In genomic region chr5:178627259-178627598, GRCh38 we compare ENCODE assay signal across 8 cellular contexts. TPM values are rescaled to one million over a fixed set of nuclear protein-coding genes. Genes with fewer than 3 reads are reported as not detected.
DNase-seq lines count a peak whose midpoint lies in the region; ATAC-seq and TF ChIP-seq lines count a peak whose summit lies in the region.

No MANE protein-coding gene starts in this region.

- no peak for DNase-seq in CD8-positive, alpha-beta T cell
- no peak for DNase-seq in neural crest cell (ENCODE audit: low read depth, low spot score)
- DNase-seq in DMS 273 treated with DMSO at 0.1 percent for 48 hours (lab: John Stamatoyannopoulos, UW), result no peak
- DNase-seq in NCI-H69 (lab: John Stamatoyannopoulos, UW), result no peak
- DNase-seq in COLO668 (lab: John Stamatoyannopoulos, UW; ENCODE audit: unreplicated experiment), result no peak

- H3K4me3 Mint-ChIP-seq in CD8-positive, alpha-beta T cell, result peak overlapping the region; percentile 71
- peak overlapping the region; percentile 95 for H3K4me3 Mint-ChIP-seq in dendritic cell treated with granulocyte-macrophage colony-stimulating factor and Interleukin-4, amounts not matched to agents 40 ng/mL and 50 ng/mL, for 4 days
- peak overlapping the region; percentile 88 for H3K4me3 Mint-ChIP-seq in neural crest cell

- no peaks in the 10 kb centered on the region for H3K9me3 Mint-ChIP-seq in CD8-positive, alpha-beta T cell
- peaks cover 6% of the 10 kb centered on the region for H3K9me3 Mint-ChIP-seq in dendritic cell treated with granulocyte-macrophage colony-stimulating factor and Interleukin-4, amounts not matched to agents 40 ng/mL and 50 ng/mL, for 4 days
- H3K9me3 Mint-ChIP-seq in neural crest cell, result peaks cover 2% of the 10 kb centered on the region

- peaks cover 29% of the 10 kb centered on the region for H3K4me1 ChIP-seq in CD8-positive, alpha-beta T cell (ENCODE audit: insufficient read depth, low read length)

- no peak for ATAC-seq in CD8-positive, alpha-beta T cell
- ATAC-seq in HG03108 (IDR thresholded peaks at IDR 0.05; ENCODE audit: unreplicated experiment), result no peak

- POLR2A ChIA-PET in CD8-positive, alpha-beta T cell (lab: Charles Lee), result interaction anchor here (0.6 to 2.7 kb wide), 7 partner anchors 10 to 1453 kb away, joined by 3 to 10 read pairs (median 4); partner anchors contain the start of genes HNRNPH1 and ZNF354A

- H3K27me3 Mint-ChIP-seq in CD8-positive, alpha-beta T cell (ENCODE audit: low read depth), result no peaks in the 10 kb centered on the region
- peaks cover 8% of the 10 kb centered on the region for H3K27me3 Mint-ChIP-seq in dendritic cell treated with granulocyte-macrophage colony-stimulating factor and Interleukin-4, amounts not matched to agents 40 ng/mL and 50 ng/mL, for 4 days
- peaks cover 3% of the 10 kb centered on the region for H3K27me3 Mint-ChIP-seq in neural crest cell (ENCODE audit: low read depth)

- peaks cover 8% of the 10 kb centered on the region for H3K36me3 ChIP-seq in CD8-positive, alpha-beta T cell (ENCODE audit: insufficient read depth, low read length)
- H3K36me3 ChIP-seq in KOPT-K1 (ENCODE audit: insufficient read depth, low read length), result peaks cover 11% of the 10 kb centered on the region

- peak overlapping the region; percentile 45 for H3K27ac ChIP-seq in CD8-positive, alpha-beta T cell (ENCODE audit: low read depth, low read length)
- H3K27ac ChIP-seq in KOPT-K1 (ENCODE audit: low read depth, low read length, poor library complexity, severe bottlenecking), result peak overlapping the region; percentile 96

- intact Hi-C loops in CD8-positive, alpha-beta T cell (cut with DNase I, micrococcal nuclease), result loop anchor here (1.0 to 10.0 kb wide), 13 partner anchors 102 to 1868 kb away; partner anchors contain the start of genes CNOT6 (in 2 of the 2), PHYKPL (in 2 of the 2), ZNF354B (in 2 of the 2) and HNRNPAB (in 1 of the 2)
- intact Hi-C loops in dendritic cell treated with granulocyte-macrophage colony-stimulating factor and Interleukin-4, amounts not matched to agents 40 ng/mL and 50 ng/mL, for 4 days (cut with micrococcal nuclease), result loop anchor here (2.0 to 5.0 kb wide), 3 partner anchors 105 to 396 kb away; partner anchors contain the start of genes ZNF354A, ZNF354B and ZNF879

- peak overlapping the region; percentile 19 for H3K27ac Mint-ChIP-seq in CD8-positive, alpha-beta T cell
- H3K27ac Mint-ChIP-seq in dendritic cell treated with granulocyte-macrophage colony-stimulating factor and Interleukin-4, amounts not matched to agents 40 ng/mL and 50 ng/mL, for 4 days, result peak overlapping the region; percentile 99
- peak overlapping the region; percentile 6 for H3K27ac Mint-ChIP-seq in neural crest cell (ENCODE audit: unreplicated experiment)

- H3K36me3 Mint-ChIP-seq in CD8-positive, alpha-beta T cell, result peaks cover 22% of the 10 kb centered on the region
- peaks cover 28% of the 10 kb centered on the region for H3K36me3 Mint-ChIP-seq in dendritic cell treated with granulocyte-macrophage colony-stimulating factor and Interleukin-4, amounts not matched to agents 40 ng/mL and 50 ng/mL, for 4 days (ENCODE audit: low read depth)
- peaks cover 4% of the 10 kb centered on the region for H3K36me3 Mint-ChIP-seq in neural crest cell (ENCODE audit: low read depth)

- no peak for TF ChIP-seq CTCF in CD8-positive, alpha-beta T cell (IDR thresholded peaks at IDR 0.05)
- no peak for TF ChIP-seq CTCF in neural crest cell (conservative IDR thresholded peaks at IDR 0.05)

- H3K4me1 Mint-ChIP-seq in CD8-positive, alpha-beta T cell (ENCODE audit: low read depth), result peaks cover 33% of the 10 kb centered on the region
- H3K4me1 Mint-ChIP-seq in dendritic cell treated with granulocyte-macrophage colony-stimulating factor and Interleukin-4, amounts not matched to agents 40 ng/mL and 50 ng/mL, for 4 days (ENCODE audit: low read depth), result peaks cover 7% of the 10 kb centered on the region
- H3K4me1 Mint-ChIP-seq in neural crest cell, result peaks cover 31% of the 10 kb centered on the region

- H3K9me3 ChIP-seq in CD8-positive, alpha-beta T cell (ENCODE audit: low read length), result no peaks in the 10 kb centered on the region
- H3K9me3 ChIP-seq in KOPT-K1 (ENCODE audit: insufficient read depth, low read length, poor library complexity, severe bottlenecking), result no peaks in the 10 kb centered on the region

- CTCF ChIA-PET in CD8-positive, alpha-beta T cell (lab: Charles Lee), result no interaction called here

- no peaks in the 10 kb centered on the region for H3K27me3 ChIP-seq in CD8-positive, alpha-beta T cell (ENCODE audit: insufficient read depth, low read length)

- peak overlapping the region; percentile 57 for H3K4me3 ChIP-seq in CD8-positive, alpha-beta T cell (ENCODE audit: low read depth, low read length)

RNA-seq across cellular contexts. Expression of gene CLK4, which starts 0.4 kb away (rescaled TPM):
- 100 to 1,000 TPM; 104 to 106 TPM for total RNA-seq in CD8-positive, alpha-beta T cell
- 25.1 and 30.0 TPM in 2 replicates for total RNA-seq in neural crest cell

RNA-seq across cellular contexts. Expression of gene COL23A1, which starts 37.0 kb away (rescaled TPM):
- total RNA-seq in CD8-positive, alpha-beta T cell, result not detected
- total RNA-seq in neural crest cell, result 33.7 and 34.0 TPM in 2 replicates

Comparison
In these comparisons a context has a peak if more than half of its experiments do, and no peak if none do; other contexts are left out.
1. H3K27ac Mint-ChIP-seq: peak in every context shown above with its lines; median percentile 99 in dendritic cell treated with granulocyte-macrophage colony-stimulating factor and Interleukin-4, amounts not matched to agents 40 ng/mL and 50 ng/mL, for 4 days; 19 in CD8-positive, alpha-beta T cell; 6 in neural crest cell.
2. RNA of gene COL23A1, which starts 37.0 kb away (total RNA-seq): 33.7 to 34.0 TPM in neural crest cell; not detected in CD8-positive, alpha-beta T cell; every median in the first group is over 10 times any median in the second.
3. Peak in every context shown above with its lines, with median percentiles within 50 percentile points of each other: H3K4me3 Mint-ChIP-seq.